19 cellular contexts compared by ENCODE assay signal in the genomic region with DNA sequence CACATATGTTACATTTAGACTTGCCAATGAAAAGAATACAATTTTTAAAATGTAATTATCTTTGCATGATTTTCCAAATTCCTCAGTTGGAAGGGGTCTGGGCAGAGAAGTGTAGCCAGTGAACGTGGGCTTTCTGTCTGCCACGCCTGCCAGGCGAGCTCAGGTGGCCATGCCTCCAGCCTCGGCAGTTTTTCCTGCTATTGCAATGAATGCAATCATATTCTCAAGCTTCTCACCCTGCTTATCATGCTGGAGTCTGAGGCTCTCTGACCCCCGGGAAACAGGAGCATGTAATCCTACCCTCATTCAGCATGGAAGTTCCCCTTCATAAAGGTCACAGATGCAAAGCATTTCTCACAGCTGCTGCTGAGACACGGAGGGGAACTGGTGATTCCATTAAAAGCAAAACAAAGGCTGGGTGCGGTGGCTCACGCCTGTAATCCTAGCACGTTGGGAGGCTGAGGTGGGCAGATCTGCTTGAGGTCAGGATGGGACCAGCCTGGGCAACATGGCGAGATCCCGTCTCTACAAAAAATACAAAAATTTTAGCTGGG.
A peak's percentile ranks its signal among the peaks of the same experiment; 100 is the strongest.
DNase-seq lines count a peak whose midpoint lies in the region; TF ChIP-seq lines count a peak whose summit lies in the region.
"Had no signal": no experiment of that assay in that cellular context is flagged by ENCODE, and none has a peak within 500 bp of the region (broad histone marks: within the 10 kb centered on the region; RNA-seq: fewer than 3 reads in every experiment).

No MANE protein-coding gene starts in this region.

- H3K4me1 Mint-ChIP-seq in glutamatergic neuron (ENCODE audit: low read depth, unreplicated experiment): peaks cover 57% of the 10 kb centered on the region

- H3K4me3 ChIP-seq in OCI-LY7 (ENCODE audit: low read depth, low read length, poor library complexity, severe bottlenecking) (no peak overlapping the region), stomach (peak overlapping the region in 1 of 4 donors; percentile 28), spleen (no peak overlapping the region)
- H3K4me3 ChIP-seq: BLaER1 treated with 17β-estradiol and CSF1 and Interleukin-3, amounts not matched to agents 10 nM and 100 nM; thoracic aorta had no signal

- TF ChIP-seq CTCF in OCI-LY7 (conservative IDR thresholded peaks at IDR 0.05; ENCODE audit: low read length) (no peak), glutamatergic neuron (IDR thresholded peaks at IDR 0.05; ENCODE audit: partially characterized antibody, unreplicated experiment) (no peak), stomach (IDR thresholded peaks at IDR 0.05) (no peak), spleen (IDR thresholded peaks at IDR 0.05 in 8 of 11, conservative IDR thresholded peaks at IDR 0.05 in 3 of 11) (no peak)

- TF ChIP-seq EP300 in stomach (IDR thresholded peaks at IDR 0.05): no peak

- H3K27me3 ChIP-seq in stomach (no peaks in the 10 kb centered on the region), spleen (replicated peaks in 1 of 7) (no peaks in the 10 kb centered on the region)
- H3K27me3 ChIP-seq: BLaER1 treated with 17β-estradiol and CSF1 and Interleukin-3, amounts not matched to agents 10 nM and 100 nM had no signal

- intact Hi-C loops in OCI-LY7 (cut with micrococcal nuclease; ENCODE audit: unreplicated experiment): no loop called here
- intact Hi-C loops in stomach (cut with DNase I; ENCODE audit: low total_unique reads): no loop called here
- intact Hi-C loops in spleen (cut with DNase I; ENCODE audit: low total_unique reads): no loop called here

- no peaks in the 10 kb centered on the region for H3K9me2 ChIP-seq in OCI-LY7 (ENCODE audit: insufficient read depth, low read length)

- H3K4me2 ChIP-seq in OCI-LY7 (ENCODE audit: low read length): peak overlapping the region; percentile 95
- H3K4me2 ChIP-seq: BLaER1 treated with 17β-estradiol and CSF1 and Interleukin-3, amounts not matched to agents 10 nM and 100 nM had no signal

- 31 to 49% (median 42%) methylated on average over 11 of the region's 11 CpGs for WGBS in stomach, 5 donors
- WGBS in spleen, 5 donors: 82 to 90% (median 85%) methylated on average over 11 of the region's 11 CpGs

- peaks cover 12% of the 10 kb centered on the region for H3K9me3 Mint-ChIP-seq in glutamatergic neuron (ENCODE audit: unreplicated experiment)
- H3K9me3 Mint-ChIP-seq: central memory CD8-positive, alpha-beta T cell had no signal

- CTCF ChIA-PET in OCI-LY7 (lab: Charles Lee; ENCODE audit: unreplicated experiment): no interaction called here

- peaks cover 4% of the 10 kb centered on the region for H3K36me3 Mint-ChIP-seq in glutamatergic neuron (ENCODE audit: unreplicated experiment)

- H3K36me3 ChIP-seq in OCI-LY7 (ENCODE audit: insufficient read depth, low read length) (no peaks in the 10 kb centered on the region), stomach (peaks cover 0 to 20% (median 11%) of the 10 kb centered on the region in 4 donors), spleen (peaks cover 0 to 22% (median 2%) of the 10 kb centered on the region in 6 donors)
- H3K36me3 ChIP-seq: thoracic aorta had no signal

- H3K4me1 ChIP-seq in OCI-LY7 (ENCODE audit: insufficient read depth, low read length, poor library complexity, severe bottlenecking) (peaks cover 63% of the 10 kb centered on the region), stomach (peaks cover 9 to 39% (median 33%) of the 10 kb centered on the region in 4 donors), spleen (peaks cover 0 to 40% (median 9%) of the 10 kb centered on the region in 6 donors)

- H4K20me1 ChIP-seq in OCI-LY7 (ENCODE audit: insufficient read depth, low read length): no peaks in the 10 kb centered on the region
- H4K20me1 ChIP-seq: BLaER1 treated with 17β-estradiol and CSF1 and Interleukin-3, amounts not matched to agents 10 nM and 100 nM had no signal

- BruUV-seq in OCI-LY7 (replicated peaks; lab: Mats Ljungman, UMichigan): no TSS peak

- no peaks in the 10 kb centered on the region for H3K79me2 ChIP-seq in OCI-LY7 (ENCODE audit: insufficient read depth, low read depth, low read length)

- peak; percentile 28 for DNase-seq in NCI-H2227 (lab: John Stamatoyannopoulos, UW; ENCODE audit: unreplicated experiment)
- DNase-seq in NCI-H2227 treated with DMSO at 0.1 percent for 48 hours (lab: John Stamatoyannopoulos, UW): no peak
- no peak for DNase-seq in OCI-LY7 (ENCODE audit: low spot score)
- no peak for DNase-seq in glutamatergic neuron
- no peak for DNase-seq in stomach
- no peak for DNase-seq in dedifferentiated amniotic fluid mesenchymal stem cell (ENCODE audit: extremely low spot score)
- DNase-seq in activated CD4-positive, alpha-beta T cell treated with anti-CD3 and anti-CD28 coated beads, Interleukin-2, amount 50 U/mL, for 48 hours: no peak
- no peak for DNase-seq in spleen
- DNase-seq: 8988T; activated effector memory CD4-positive, alpha-beta T cell treated with anti-CD3 and anti-CD28 coated beads, Interleukin-2, amount 50 U/mL, for 16 hours; amniotic stem cell; DMS 273 treated with DMSO at 0.1 percent for 48 hours; GF-D8; NCI-H1694; NK-92 treated with Interleukin-12 subunit alpha and Interleukin-12 subunit beta, amount 100 ng/mL, for 24 hours; stimulated activated CD4-positive, alpha-beta T cell treated with anti-CD3 and anti-CD28 coated beads, Interleukin-2, amount 100 ng/mL, for 48 hours had no signal

- peak overlapping the region; percentile 91 for H3K27ac Mint-ChIP-seq in glutamatergic neuron (ENCODE audit: unreplicated experiment)

- no peak overlapping the region; the same call in 1 of the 2 replicates for H2AFZ ChIP-seq in OCI-LY7 (ENCODE audit: low read length)

- no peak overlapping the region for H3K4me3 Mint-ChIP-seq in glutamatergic neuron (ENCODE audit: unreplicated experiment)
- H3K4me3 Mint-ChIP-seq: central memory CD8-positive, alpha-beta T cell had no signal

- no peak for TF ChIP-seq POLR2A in stomach (IDR thresholded peaks at IDR 0.05)
- TF ChIP-seq POLR2A in spleen (IDR thresholded peaks at IDR 0.05): no peak

- H3K27ac ChIP-seq in OCI-LY7 (ENCODE audit: low read depth, low read length, poor library complexity, severe bottlenecking) (peak overlapping the region; percentile 80), stomach (peak overlapping the region; percentile 68 to 86 (median 80)), spleen (no peak overlapping the region)
- H3K27ac ChIP-seq: BLaER1 treated with 17β-estradiol and CSF1 and Interleukin-3, amounts not matched to agents 10 nM and 100 nM; thoracic aorta had no signal

- no peaks in the 10 kb centered on the region for H3K9me3 ChIP-seq in OCI-LY7 (ENCODE audit: low read length)
- H3K9me3 ChIP-seq in stomach: no peaks in the 10 kb centered on the region
- no peaks in the 10 kb centered on the region for H3K9me3 ChIP-seq in spleen
- H3K9me3 ChIP-seq: BLaER1 treated with 17β-estradiol and CSF1 and Interleukin-3, amounts not matched to agents 10 nM and 100 nM; thoracic aorta had no signal

- POLR2A ChIA-PET in OCI-LY7 (lab: Charles Lee): interaction anchor here (1.2 to 4.0 kb wide), 2 partner anchors 13 to 16 kb away, joined by 3 to 13 read pairs; no protein-coding TSS in a partner anchor

- peaks cover 7% of the 10 kb centered on the region for H3K27me3 Mint-ChIP-seq in glutamatergic neuron (ENCODE audit: unreplicated experiment)
- H3K27me3 Mint-ChIP-seq: central memory CD8-positive, alpha-beta T cell had no signal

Comparison
In these comparisons a context has a peak if more than half of its experiments do, and no peak if none do; other contexts are left out.
1. H3K27ac ChIP-seq: peak in OCI-LY7 (single experiment) and stomach (5 of 5); none in spleen (0 of 8).